1 cellular context compared by ENCODE assay signal in genomic region chr3:184236636-184237035, GRCh38.
TF ChIP-seq lines count a peak whose summit lies in the region.

No MANE protein-coding gene starts in this region.

TF ChIP-seq in H1, 55 proteins besides CTCF, POLR2A, EP300 and RAD21:
- TF ChIP-seq GABPA (IDR thresholded peaks at IDR 0.05; ENCODE audit: borderline replicate concordance, insufficient read depth, low read length): no peak
- no peak for TF ChIP-seq SP4 (IDR thresholded peaks at IDR 0.05; ENCODE audit: low read length)
- no peak for TF ChIP-seq POLR2AphosphoS5 (IDR thresholded peaks at IDR 0.05; ENCODE audit: low read depth, low read length)
- TF ChIP-seq HDAC6 (IDR thresholded peaks at IDR 0.05; ENCODE audit: low read depth, low read length): no peak
- TF ChIP-seq MAFK (IDR thresholded peaks at IDR 0.05; ENCODE audit: low read depth, low read length): no peak
- no peak for TF ChIP-seq BACH1 (IDR thresholded peaks at IDR 0.05; ENCODE audit: low read length)
- TF ChIP-seq TCF12 (IDR thresholded peaks at IDR 0.05; ENCODE audit: low read depth, low read length): no peak
- no peak for TF ChIP-seq HDAC2 (IDR thresholded peaks at IDR 0.05; ENCODE audit: borderline replicate concordance in 1 of 2, low read depth in 2 of 2, low read length in 2 of 2)
- TF ChIP-seq RNF2 (IDR thresholded peaks at IDR 0.05; ENCODE audit: borderline replicate concordance, low read depth, low read length, missing control alignments, poor library complexity, severe bottlenecking): no peak
- TF ChIP-seq RBBP5 (IDR thresholded peaks at IDR 0.05; ENCODE audit: borderline replicate concordance, low read depth, low read length): no peak
- TF ChIP-seq PHF8 (conservative IDR thresholded peaks at IDR 0.05; ENCODE audit: low read depth, low read length): no peak
- TF ChIP-seq KDM5A (IDR thresholded peaks at IDR 0.05; ENCODE audit: low read length): no peak
- TF ChIP-seq, protein P1, sequence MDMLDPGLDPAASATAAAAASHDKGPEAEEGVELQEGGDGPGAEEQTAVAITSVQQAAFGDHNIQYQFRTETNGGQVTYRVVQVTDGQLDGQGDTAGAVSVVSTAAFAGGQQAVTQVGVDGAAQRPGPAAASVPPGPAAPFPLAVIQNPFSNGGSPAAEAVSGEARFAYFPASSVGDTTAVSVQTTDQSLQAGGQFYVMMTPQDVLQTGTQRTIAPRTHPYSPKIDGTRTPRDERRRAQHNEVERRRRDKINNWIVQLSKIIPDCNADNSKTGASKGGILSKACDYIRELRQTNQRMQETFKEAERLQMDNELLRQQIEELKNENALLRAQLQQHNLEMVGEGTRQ (IDR thresholded peaks at IDR 0.05; ENCODE audit: low read length): no peak
- no peak for TF ChIP-seq CREB1 (IDR thresholded peaks at IDR 0.05)
- TF ChIP-seq KDM4A (IDR thresholded peaks at IDR 0.05; ENCODE audit: low read depth, low read length, severe bottlenecking): no peak
- TF ChIP-seq MAX (IDR thresholded peaks at IDR 0.05): no peak
- no peak for TF ChIP-seq NANOG (IDR thresholded peaks at IDR 0.05; ENCODE audit: insufficient read depth, low read depth, low read length, poor library complexity, severe bottlenecking)
- TF ChIP-seq BCL11A (IDR thresholded peaks at IDR 0.05; ENCODE audit: low read depth in 2 of 2, low read length in 2 of 2): no peak
- no peak for TF ChIP-seq CBX8 (IDR thresholded peaks at IDR 0.05; ENCODE audit: borderline replicate concordance, low read depth, low read length)
